In genomic region chr6:162358625-162359024, GRCh38 we compare ENCODE assay signal across 34 cellular contexts.
A peak's percentile ranks its signal among the peaks of the same experiment; 100 is the strongest.
DNase-seq lines count a peak whose midpoint lies in the region; ATAC-seq, FAIRE-seq and TF ChIP-seq lines count a peak whose summit lies in the region.
"Had no signal": no experiment of that assay in that cellular context is flagged by ENCODE, and none has a peak within 500 bp of the region (broad histone marks: within the 10 kb centered on the region; RNA-seq: fewer than 3 reads in every experiment).

No MANE protein-coding gene starts in this region.

- no peak overlapping the region for H2BK5ac ChIP-seq in mesendoderm (ENCODE audit: low read length)

- CTCF ChIA-PET in K562 (lab: Yijun Ruan, JAX; ENCODE audit: low intra/inter-chr PET ratio), result no interaction called here
- CTCF ChIA-PET in PC-3 (lab: Charles Lee), result no interaction called here

- no peaks in the 10 kb centered on the region for H3K79me1 ChIP-seq in mesendoderm (ENCODE audit: low read length)

- no TSS peak for BruUV-seq in K562 (replicated peaks; lab: Mats Ljungman, UMichigan)
- BruUV-seq in PC-3 (replicated peaks; lab: Mats Ljungman, UMichigan), result no TSS peak

- H3K4me1 ChIP-seq in cardiac muscle cell (ENCODE audit: low read depth) (peaks cover 39% of the 10 kb centered on the region), K562 (replicated peaks in 1 of 2; ENCODE audit: control insufficient read depth in 2 of 2, insufficient read depth in 2 of 2, low read length in 2 of 2) (no peaks in the 10 kb centered on the region; a peak in 1 of 5 replicates), mesendoderm (ENCODE audit: control insufficient read depth, low read depth, low read length) (no peaks in the 10 kb centered on the region), PC-3 (ENCODE audit: insufficient read depth, low read length) (no peaks in the 10 kb centered on the region)
- H3K4me1 ChIP-seq: A549; BE2C; BLaER1; BLaER1 treated with 17β-estradiol and CSF1 and Interleukin-3, amounts not matched to agents 10 nM and 100 nM; Caco-2 had no signal

- no peaks in the 10 kb centered on the region for H3K9me1 ChIP-seq in K562 (ENCODE audit: control insufficient read depth, insufficient read depth, low read length)

- no peak overlapping the region for H3K4me2 ChIP-seq in K562 (ENCODE audit: insufficient read depth, low read length)
- H3K4me2 ChIP-seq in mesendoderm (ENCODE audit: low read length), result no peak overlapping the region
- H3K4me2 ChIP-seq in PC-3 (ENCODE audit: low read length), result no peak overlapping the region
- H3K4me2 ChIP-seq: A549; BLaER1; BLaER1 treated with 17β-estradiol and CSF1 and Interleukin-3, amounts not matched to agents 10 nM and 100 nM had no signal

- TF ChIP-seq EP300 in K562 (IDR thresholded peaks at IDR 0.05; ENCODE audit: low read length), result no peak

- intact Hi-C loops in left ventricle myocardium superior (cut with micrococcal nuclease), result no loop called here
- intact Hi-C loops in K562 (cut with micrococcal nuclease), result no loop called here
- intact Hi-C loops in PC-3 (cut with micrococcal nuclease), result no loop called here

- no peak for FAIRE-seq in K562 (lab: Jason Lieb, UNC)
- FAIRE-seq: A549, D721Med had no signal

- H3K36me3 ChIP-seq in cardiac muscle cell, result no peaks in the 10 kb centered on the region
- no peaks in the 10 kb centered on the region for H3K36me3 ChIP-seq in K562 (ENCODE audit: control insufficient read depth, insufficient read depth, low read length)
- no peaks in the 10 kb centered on the region for H3K36me3 ChIP-seq in mesendoderm (ENCODE audit: control insufficient read depth, insufficient read depth, low read length)
- H3K36me3 ChIP-seq in PC-3 (ENCODE audit: low read depth, low read length), result no peaks in the 10 kb centered on the region
- H3K36me3 ChIP-seq: BE2C; BLaER1; BLaER1 treated with 17β-estradiol and CSF1 and Interleukin-3, amounts not matched to agents 10 nM and 100 nM had no signal

- no peak overlapping the region for H4K5ac ChIP-seq in mesendoderm (ENCODE audit: low read length)

- no peak for TF ChIP-seq RAD21 in K562 (CRISPR knock-in tag; conservative IDR thresholded peaks at IDR 0.05 in 1 of 2, IDR thresholded peaks at IDR 0.05 in 1 of 2)

- ATAC-seq in left ventricle myocardium superior, result no peak
- no peak for ATAC-seq in K562
- no peak for ATAC-seq in PC-3
- no peak for ATAC-seq in HG03135 (IDR thresholded peaks at IDR 0.05; ENCODE audit: unreplicated experiment)
- ATAC-seq: A549; CD8-positive, alpha-beta T cell had no signal

- H3K27me3 ChIP-seq in cardiac muscle cell, result no peaks in the 10 kb centered on the region
- H3K27me3 ChIP-seq in K562 (ENCODE audit: control insufficient read depth in 2 of 2, insufficient read depth in 2 of 2, low read length in 2 of 2), result no peaks in the 10 kb centered on the region
- no peaks in the 10 kb centered on the region for H3K27me3 ChIP-seq in mesendoderm (ENCODE audit: insufficient read depth, low read length, poor library complexity)
- no peaks in the 10 kb centered on the region; the same call in 1 of the 2 replicates for H3K27me3 ChIP-seq in PC-3 (ENCODE audit: low read length)
- H3K27me3 ChIP-seq: BE2C; BLaER1; BLaER1 treated with 17β-estradiol and CSF1 and Interleukin-3, amounts not matched to agents 10 nM and 100 nM had no signal

- no peak overlapping the region for H2BK15ac ChIP-seq in mesendoderm (replicated peaks; ENCODE audit: low read depth)

- no peaks in the 10 kb centered on the region for H3K79me2 ChIP-seq in K562 (ENCODE audit: control insufficient read depth, insufficient read depth, low read length)
- no peaks in the 10 kb centered on the region for H3K79me2 ChIP-seq in mesendoderm (ENCODE audit: control insufficient read depth, insufficient read depth, low read length)
- no peaks in the 10 kb centered on the region for H3K79me2 ChIP-seq in PC-3 (ENCODE audit: low read length)

- in situ Hi-C loops in K562 (cut with MboI), result no loop called here

- TF ChIP-seq POLR2A in K562 (conservative IDR thresholded peaks at IDR 0.05), result no peak

- H3K4me3 ChIP-seq in cardiac muscle cell (no peak overlapping the region), K562 (no peak overlapping the region), mesendoderm (ENCODE audit: low read length) (no peak overlapping the region), PC-3 (ENCODE audit: low read length) (no peak overlapping the region)
- H3K4me3 ChIP-seq: A549; BLaER1; BLaER1 treated with 17β-estradiol and CSF1 and Interleukin-3, amounts not matched to agents 10 nM and 100 nM had no signal

- H3K18ac ChIP-seq in mesendoderm (ENCODE audit: low read length), result no peak overlapping the region

- WGBS in K562 (ENCODE audit: insufficient coverage, low coverage, missing lambda C conversion rate), result 0% methylated on average over 4 of the region's 4 CpGs
- WGBS in mesendoderm (ENCODE audit: extremely low coverage, insufficient coverage, low lambda C conversion rate), result no CpG with 5 or more reads among the region's 4 CpGs

- H3K56ac ChIP-seq in mesendoderm (ENCODE audit: low read length), result no peak overlapping the region

- H3K4ac ChIP-seq in mesendoderm (ENCODE audit: low read depth, low read length), result no peak overlapping the region

- no peaks in the 10 kb centered on the region for H4K20me1 ChIP-seq in K562 (replicated peaks; ENCODE audit: control insufficient read depth, insufficient read depth, low read length)
- no peaks in the 10 kb centered on the region for H4K20me1 ChIP-seq in PC-3 (ENCODE audit: low read length)
- H4K20me1 ChIP-seq: BLaER1; BLaER1 treated with 17β-estradiol and CSF1 and Interleukin-3, amounts not matched to agents 10 nM and 100 nM had no signal

- no peaks in the 10 kb centered on the region for H3K9me2 ChIP-seq in PC-3 (replicated peaks; ENCODE audit: low read length)

- no peaks in the 10 kb centered on the region for H3F3A ChIP-seq in PC-3 (ENCODE audit: low read length, unreplicated experiment)

- POLR2A ChIA-PET in K562 (lab: Yijun Ruan, JAX) (no interaction called here), PC-3 (lab: Charles Lee; ENCODE audit: unreplicated experiment) (no interaction called here)

- no peak overlapping the region for H3K9ac ChIP-seq in K562 (ENCODE audit: insufficient read depth in 1 of 2, low read depth in 2 of 2, low read length in 2 of 2)
- no peak overlapping the region for H3K9ac ChIP-seq in mesendoderm (ENCODE audit: low read length)
- no peak overlapping the region for H3K9ac ChIP-seq in PC-3 (ENCODE audit: low read length)
- H3K9ac ChIP-seq: BLaER1; BLaER1 treated with 17β-estradiol and CSF1 and Interleukin-3, amounts not matched to agents 10 nM and 100 nM had no signal

- H3K23ac ChIP-seq in mesendoderm (ENCODE audit: low read length), result no peak overlapping the region

- H2BK120ac ChIP-seq in mesendoderm (ENCODE audit: low read depth, low read length), result no peak overlapping the region

- H3K9me3 ChIP-seq in cardiac muscle cell (ENCODE audit: low read depth) (no peaks in the 10 kb centered on the region), K562 (replicated peaks; ENCODE audit: control insufficient read depth, insufficient read depth, low read depth, low read length) (no peaks in the 10 kb centered on the region; the same call in 1 of the 2 replicates), PC-3 (ENCODE audit: low read length) (no peaks in the 10 kb centered on the region)
- H3K9me3 ChIP-seq: A549; BE2C; BLaER1; BLaER1 treated with 17β-estradiol and CSF1 and Interleukin-3, amounts not matched to agents 10 nM and 100 nM; Caco-2 had no signal

- no peak for TF ChIP-seq CTCF in cardiac muscle cell (IDR thresholded peaks at IDR 0.05; ENCODE audit: low read depth, low read length)
- TF ChIP-seq CTCF in K562 (IDR thresholded peaks at IDR 0.05 in 2 of 3, conservative IDR thresholded peaks at IDR 0.05 in 1 of 3; ENCODE audit: insufficient read depth in 2 of 3, low read depth in 1 of 3, low read length in 3 of 3), result no peak
- no peak for TF ChIP-seq CTCF in PC-3 (conservative IDR thresholded peaks at IDR 0.05; ENCODE audit: low read depth, low read length)

- DNase-seq in cardiac muscle cell (ENCODE audit: low read depth in 1 of 2, low spot score in 1 of 2), result no peak
- DNase-seq in left ventricle myocardium superior, result no peak
- peak; percentile 52 for DNase-seq in OCI-M1 (lab: John Stamatoyannopoulos, UW)
- peak in 1 of 4 experiments; percentile 21 for DNase-seq in K562 (ENCODE audit: extremely low read depth in 1 of 4, low spot score in 3 of 4)
- peak; percentile 58 for DNase-seq in mesendoderm
- DNase-seq in PC-3, result no peak
- no peak for DNase-seq in HT-29 (ENCODE audit: low spot score)
- DNase-seq: 8988T; ACHN; AML-193; BE2C; C1 segment of cervical spinal cord; Caco-2; Calu3; CD4-positive, alpha-beta memory T cell; CD4-positive, alpha-beta T cell; CD4-positive, CD25-positive, alpha-beta regulatory T cell; CD8-positive, alpha-beta memory T cell; CD8-positive, alpha-beta T cell; COR-L47; DMS 273 treated with DMSO at 0.1 percent for 48 hours; DMS153; DMS53; DMS79; DMS79 treated with DMSO at 0.1 percent for 48 hours; DND-41; EL had no signal

- H3K27ac ChIP-seq in cardiac muscle cell, result peak overlapping the region; percentile 27
- no peak overlapping the region for H3K27ac ChIP-seq in K562 (ENCODE audit: extremely low read depth, low read depth, low read length)
- no peak overlapping the region for H3K27ac ChIP-seq in mesendoderm (ENCODE audit: low read depth, low read length)
- no peak overlapping the region for H3K27ac ChIP-seq in PC-3 (ENCODE audit: low read length)
- H3K27ac ChIP-seq: 22Rv1; A549; BLaER1; BLaER1 treated with 17β-estradiol and CSF1 and Interleukin-3, amounts not matched to agents 10 nM and 100 nM; C4-2B had no signal

- no peak overlapping the region for H4K8ac ChIP-seq in mesendoderm (ENCODE audit: low read depth, low read length)

- no peak overlapping the region for H2AK5ac ChIP-seq in mesendoderm (ENCODE audit: low read length)

- H2AFZ ChIP-seq in K562 (ENCODE audit: low read depth, low read length) (no peak overlapping the region), PC-3 (ENCODE audit: low read length) (no peak overlapping the region)

TF ChIP-seq in K562, 482 proteins besides CTCF, POLR2A, EP300 and RAD21 (continues in another document):
- TF ChIP-seq ARID1B (IDR thresholded peaks at IDR 0.05), result 0 out of 2 replicates have a peak, but pooled peaks have one; percentile 10

Comparison
In these comparisons a context has a peak if more than half of its experiments do, and no peak if none do; other contexts are left out.
1. DNase-seq: peak in OCI-M1 (single experiment) and mesendoderm (single experiment); none in cardiac muscle cell (0 of 2), left ventricle myocardium superior (single experiment), PC-3 (single experiment) and HT-29 (single experiment).